9 cellular contexts compared by ENCODE assay signal in the genomic region with DNA sequence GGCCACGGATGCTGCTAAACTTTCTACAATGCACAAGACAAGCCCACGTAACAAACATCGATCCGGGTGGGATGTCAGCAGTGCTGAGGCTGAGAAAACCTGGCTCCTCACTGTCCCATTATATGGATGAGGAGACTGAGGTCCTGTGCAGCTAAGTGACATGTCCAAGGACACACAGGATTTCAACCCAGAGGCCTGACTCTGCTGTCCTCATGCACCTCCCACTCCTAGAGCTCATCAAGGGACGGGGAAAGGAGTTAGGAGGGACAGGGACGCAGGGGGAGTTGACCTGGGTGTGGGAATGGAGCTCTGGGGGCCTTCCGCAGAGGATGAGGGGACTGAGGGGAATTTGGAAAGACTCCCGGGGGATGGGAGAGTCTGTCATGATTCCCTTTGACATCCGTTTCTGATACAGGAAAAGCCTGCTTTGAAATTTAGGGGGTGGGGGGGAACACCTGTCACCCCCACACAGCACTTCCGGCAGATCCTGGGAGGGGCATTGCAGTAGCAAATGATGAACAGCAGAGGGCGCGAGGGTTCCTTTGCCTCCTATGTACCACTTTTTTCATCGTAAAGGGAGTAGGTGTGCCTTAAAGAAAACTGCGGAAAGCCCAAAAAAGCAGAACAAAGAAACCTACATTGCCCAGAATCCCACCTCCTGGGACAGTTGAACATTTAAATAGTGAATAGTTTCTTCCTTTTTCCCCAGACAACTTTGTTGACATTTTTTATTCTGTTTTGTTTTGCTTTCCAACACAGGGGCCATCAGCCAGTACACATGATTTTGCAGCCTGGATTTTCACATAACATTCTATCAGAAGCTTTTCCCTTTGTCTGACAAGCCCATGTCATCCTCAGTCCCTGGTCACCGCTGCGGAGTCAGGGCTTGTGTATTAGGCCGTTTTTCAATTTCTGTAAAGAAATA. TPM values are rescaled to one million over a fixed set of nuclear protein-coding genes. Genes with fewer than 3 reads are reported as not detected.
DNase-seq lines count a peak whose midpoint lies in the region; ATAC-seq, FAIRE-seq and TF ChIP-seq lines count a peak whose summit lies in the region.
"Had no signal": no experiment of that assay in that cellular context is flagged by ENCODE, and none has a peak within 500 bp of the region (broad histone marks: within the 10 kb centered on the region; RNA-seq: fewer than 3 reads in every experiment).

No MANE protein-coding gene starts in this region.

- no peak overlapping the region for H3K27ac Mint-ChIP-seq in progenitor cell of endocrine pancreas

- peaks cover 4% of the 10 kb centered on the region for H3K27me3 Mint-ChIP-seq in progenitor cell of endocrine pancreas

- H3K9me3 Mint-ChIP-seq in progenitor cell of endocrine pancreas (ENCODE audit: low read depth), result no peaks in the 10 kb centered on the region

- no peak overlapping the region for H3K4me3 Mint-ChIP-seq in progenitor cell of endocrine pancreas (ENCODE audit: low read depth)

- H3K4me1 Mint-ChIP-seq in progenitor cell of endocrine pancreas (ENCODE audit: low read depth), result no peaks in the 10 kb centered on the region

- H3K36me3 Mint-ChIP-seq in progenitor cell of endocrine pancreas (ENCODE audit: insufficient read depth), result no peaks in the 10 kb centered on the region

- ATAC-seq in GM18520 (IDR thresholded peaks at IDR 0.05; ENCODE audit: unreplicated experiment), result no peak
- ATAC-seq in GM19395 (IDR thresholded peaks at IDR 0.05; ENCODE audit: unreplicated experiment), result no peak

- peak; percentile 92 for TF ChIP-seq CTCF in progenitor cell of endocrine pancreas (IDR thresholded peaks at IDR 0.05; ENCODE audit: unreplicated experiment)

- FAIRE-seq in RCC 7860 (lab: Jason Lieb, UNC), result no peak

- DNase-seq in DMS114 treated with DMSO at 0.1 percent for 48 hours (lab: John Stamatoyannopoulos, UW; ENCODE audit: unreplicated experiment), result peak; percentile 42
- DNase-seq in Kasumi-1 (lab: John Stamatoyannopoulos, UW), result peak; percentile 40 to 64
- DNase-seq in RCC 7860 (ENCODE audit: low spot score), result peak; percentile 40
- peak; percentile 34 for DNase-seq in activated effector memory CD4-positive, alpha-beta T cell treated with Interleukin-2 at 50 U/mL for 16 hours
- peak; percentile 20 for DNase-seq in foreskin melanocyte
- DNase-seq in progenitor cell of endocrine pancreas (ENCODE audit: low spot score, unreplicated experiment), result peak; percentile 52

RNA-seq across cellular contexts. Expression of a gene that starts 48.6 kb away (rescaled TPM):
- total RNA-seq in progenitor cell of endocrine pancreas, result 16.1 and 16.6 TPM in 2 replicates
- total RNA-seq: T-helper 1 cell treated with Interleukin-12 subunit alpha and Interleukin-12 subunit beta and Interleukin-4 antibody, amounts not matched to agents 30 ng/mL and 1 ng/mL, for 36 hours had no signal
